In genomic region chr6:45946887-45947286, GRCh38 we compare ENCODE assay signal across 23 cellular contexts.
DNase-seq lines count a peak whose midpoint lies in the region; ATAC-seq and TF ChIP-seq lines count a peak whose summit lies in the region.
"Had no signal": no experiment of that assay in that cellular context is flagged by ENCODE, and none has a peak within 500 bp of the region (broad histone marks: within the 10 kb centered on the region; RNA-seq: fewer than 3 reads in every experiment).

No MANE protein-coding gene starts in this region.

- H3K79me2 ChIP-seq in GM23338 (replicated peaks; ENCODE audit: insufficient read depth): no peaks in the 10 kb centered on the region

- H3K27me3 Mint-ChIP-seq in GM23338 (ENCODE audit: insufficient read depth, low read depth, poor library complexity): peaks cover 2% of the 10 kb centered on the region
- H3K27me3 Mint-ChIP-seq in nephron (ENCODE audit: low read depth): peaks cover 7% of the 10 kb centered on the region
- peaks cover 3% of the 10 kb centered on the region for H3K27me3 Mint-ChIP-seq in T-helper 2 cell treated with Interferon-gamma antibody and Interleukin-4, amounts not matched to agents 5 μg/mL and 100 μg/mL, for 36 hours (ENCODE audit: low read depth)
- H3K27me3 Mint-ChIP-seq in activated T-cell treated with anti-CD3 and anti-CD28 coated beads, Interleukin-2, amount 50 U/mL, for 4 hours (ENCODE audit: low read depth): no peaks in the 10 kb centered on the region
- H3K27me3 Mint-ChIP-seq: CD4-positive, CD25-positive, alpha-beta regulatory T cell had no signal

- peaks cover 18% of the 10 kb centered on the region for H3K4me1 Mint-ChIP-seq in GM23338
- peaks cover 26% of the 10 kb centered on the region for H3K4me1 Mint-ChIP-seq in nephron
- H3K4me1 Mint-ChIP-seq in T-helper 2 cell treated with Interferon-gamma antibody and Interleukin-4, amounts not matched to agents 5 μg/mL and 100 μg/mL, for 36 hours (ENCODE audit: low read depth): no peaks in the 10 kb centered on the region
- H3K4me1 Mint-ChIP-seq in activated T-cell treated with anti-CD3 and anti-CD28 coated beads, Interleukin-2, amount 50 U/mL, for 4 hours (ENCODE audit: low read depth): no peaks in the 10 kb centered on the region
- H3K4me1 Mint-ChIP-seq: CD4-positive, CD25-positive, alpha-beta regulatory T cell; immature natural killer cell; stimulated activated effector memory CD8-positive, alpha-beta T cell treated with anti-CD3 and anti-CD28 coated beads, Interleukin-12 subunit alpha, Interleukin-12 subunit beta, amount 100 ng/mL, for 72 hours had no signal

- H3K9me2 ChIP-seq in GM23338 (ENCODE audit: insufficient read depth): peaks cover 6% of the 10 kb centered on the region; the same call in 1 of the 2 replicates

- in situ Hi-C loops in astrocyte of the spinal cord (cut with HindIII; ENCODE audit: low sequenced_read_pairs): no loop called here

- H3K27ac Mint-ChIP-seq in GM23338 (no peak overlapping the region), nephron (peak overlapping the region; percentile 69 to 78 (median 78))
- H3K27ac Mint-ChIP-seq in T-helper 2 cell treated with Interferon-gamma antibody and Interleukin-4, amounts not matched to agents 5 μg/mL and 100 μg/mL, for 36 hours: no peak overlapping the region
- H3K27ac Mint-ChIP-seq: activated CD8-positive, alpha-beta T cell treated with anti-CD3 and anti-CD28 coated beads, Interleukin-2, amount 10 ng/mL, durations not matched to agents 7 days and 5 days; CD4-positive, CD25-positive, alpha-beta regulatory T cell; immature natural killer cell; stimulated activated effector memory CD8-positive, alpha-beta T cell treated with anti-CD3 and anti-CD28 coated beads, Interleukin-12 subunit alpha, Interleukin-12 subunit beta, amount 100 ng/mL, for 72 hours had no signal

- H3K4me3 ChIP-seq in AG10803 (ENCODE audit: low read length): no peak overlapping the region
- no peak overlapping the region for H3K4me3 ChIP-seq in GM23338
- H3K4me3 ChIP-seq in astrocyte of the spinal cord (ENCODE audit: low read depth, low read length): no peak overlapping the region
- H3K4me3 ChIP-seq: esophagus squamous epithelium, GM12878, testis had no signal

- H3K36me3 Mint-ChIP-seq in GM23338 (ENCODE audit: low read depth) (no peaks in the 10 kb centered on the region), nephron (ENCODE audit: low read depth) (peaks cover 18% of the 10 kb centered on the region)
- no peaks in the 10 kb centered on the region for H3K36me3 Mint-ChIP-seq in T-helper 2 cell treated with Interferon-gamma antibody and Interleukin-4, amounts not matched to agents 5 μg/mL and 100 μg/mL, for 36 hours (ENCODE audit: low read depth)
- H3K36me3 Mint-ChIP-seq in activated T-cell treated with anti-CD3 and anti-CD28 coated beads, Interleukin-2, amount 50 U/mL, for 4 hours (ENCODE audit: insufficient read depth): peaks cover 17% of the 10 kb centered on the region

- H4K20me1 ChIP-seq in GM23338 (replicated peaks; ENCODE audit: insufficient read depth): no peaks in the 10 kb centered on the region

- H3K36me3 ChIP-seq in GM23338 (ENCODE audit: insufficient read depth): no peaks in the 10 kb centered on the region
- H3K36me3 ChIP-seq: esophagus squamous epithelium had no signal

- H2AFZ ChIP-seq in GM23338: 0 out of 2 replicates have a peak overlapping the region, but pooled peaks have one; percentile 3

- no peak for ATAC-seq in GM23338
- ATAC-seq in activated T-cell treated with anti-CD3 and anti-CD28 coated beads, Interleukin-2, amount 50 U/mL, for 4 hours: no peak
- no peak for ATAC-seq in HG02759 (IDR thresholded peaks at IDR 0.05; ENCODE audit: unreplicated experiment)
- ATAC-seq: activated CD8-positive, alpha-beta T cell treated with anti-CD3 and anti-CD28 coated beads, Interleukin-2, amount 10 ng/mL, durations not matched to agents 7 days and 5 days; stimulated activated effector memory CD8-positive, alpha-beta T cell treated with anti-CD3 and anti-CD28 coated beads, Interleukin-12 subunit alpha, Interleukin-12 subunit beta, amount 100 ng/mL, for 72 hours had no signal

- no peak overlapping the region for H3K4me2 ChIP-seq in GM23338

- H3K27ac ChIP-seq in GM23338 (ENCODE audit: low read depth): no peak overlapping the region
- H3K27ac ChIP-seq: esophagus squamous epithelium, testis had no signal

- DNase-seq in AG10803 (ENCODE audit: low read depth) (peak; percentile 30), GM23338 (ENCODE audit: low spot score) (no peak), astrocyte of the spinal cord (ENCODE audit: low read depth, low spot score) (peak; percentile 39), GM19240 (ENCODE audit: insufficient read length, low spot score) (no peak)
- no peak for DNase-seq in T-helper 2 cell treated with Interferon-gamma antibody and Interleukin-4, amounts not matched to agents 5 μg/mL and 100 μg/mL, for 36 hours (ENCODE audit: low spot score)
- no peak for DNase-seq in activated T-cell treated with anti-CD3 and anti-CD28 coated beads, Interleukin-2, amount 50 U/mL, for 4 hours
- DNase-seq: activated CD4-positive, CD25-positive, alpha-beta regulatory T cell; activated CD8-positive, alpha-beta T cell treated with anti-CD3 and anti-CD28 coated beads, Interleukin-2, amount 10 ng/mL, durations not matched to agents 7 days and 5 days; activated naive CD4-positive, alpha-beta T cell treated with Interleukin-2 at 50 U/mL for 16 hours; activated T-cell treated with anti-CD3 and anti-CD28 coated beads, Interleukin-2, amount 50 U/mL, for 1 hour; amygdala; CD4-positive, CD25-positive, alpha-beta regulatory T cell; esophagus squamous epithelium; immature natural killer cell; NCI-H1105 treated with DMSO at 0.1 percent for 48 hours; NCI-H2107; NCI-H510A; T1000 had no signal

- H3K4me3 Mint-ChIP-seq in GM23338: no peak overlapping the region
- no peak overlapping the region for H3K4me3 Mint-ChIP-seq in nephron
- no peak overlapping the region for H3K4me3 Mint-ChIP-seq in T-helper 2 cell treated with Interferon-gamma antibody and Interleukin-4, amounts not matched to agents 5 μg/mL and 100 μg/mL, for 36 hours
- no peak overlapping the region for H3K4me3 Mint-ChIP-seq in activated T-cell treated with anti-CD3 and anti-CD28 coated beads, Interleukin-2, amount 50 U/mL, for 4 hours
- H3K4me3 Mint-ChIP-seq: activated CD8-positive, alpha-beta T cell treated with anti-CD3 and anti-CD28 coated beads, Interleukin-2, amount 10 ng/mL, durations not matched to agents 7 days and 5 days; CD4-positive, CD25-positive, alpha-beta regulatory T cell; immature natural killer cell; stimulated activated effector memory CD8-positive, alpha-beta T cell treated with anti-CD3 and anti-CD28 coated beads, Interleukin-12 subunit alpha, Interleukin-12 subunit beta, amount 100 ng/mL, for 72 hours had no signal

- no peak for TF ChIP-seq CTCF in AG10803 (conservative IDR thresholded peaks at IDR 0.05; ENCODE audit: low read length)
- TF ChIP-seq CTCF in GM23338 (conservative IDR thresholded peaks at IDR 0.05; ENCODE audit: low read depth in 2 of 2): no peak
- no peak for TF ChIP-seq CTCF in astrocyte of the spinal cord (IDR thresholded peaks at IDR 0.05; ENCODE audit: low read depth, low read length)
- no peak for TF ChIP-seq CTCF in nephron (IDR thresholded peaks at IDR 0.05; ENCODE audit: unreplicated experiment in 3 of 3)

- H3F3A ChIP-seq in GM23338 (replicated peaks; ENCODE audit: low read depth): no peaks in the 10 kb centered on the region

- H3K9me3 Mint-ChIP-seq in GM23338 (no peaks in the 10 kb centered on the region), nephron (no peaks in the 10 kb centered on the region)
- H3K9me3 Mint-ChIP-seq in T-helper 2 cell treated with Interferon-gamma antibody and Interleukin-4, amounts not matched to agents 5 μg/mL and 100 μg/mL, for 36 hours: no peaks in the 10 kb centered on the region
- H3K9me3 Mint-ChIP-seq in activated T-cell treated with anti-CD3 and anti-CD28 coated beads, Interleukin-2, amount 50 U/mL, for 4 hours: no peaks in the 10 kb centered on the region
- H3K9me3 Mint-ChIP-seq: immature natural killer cell; stimulated activated effector memory CD8-positive, alpha-beta T cell treated with anti-CD3 and anti-CD28 coated beads, Interleukin-12 subunit alpha, Interleukin-12 subunit beta, amount 100 ng/mL, for 72 hours had no signal

- no peaks in the 10 kb centered on the region for H3K4me1 ChIP-seq in GM23338 (ENCODE audit: insufficient read depth)
- H3K4me1 ChIP-seq: esophagus squamous epithelium had no signal

- no peaks in the 10 kb centered on the region for H3K27me3 ChIP-seq in GM23338 (ENCODE audit: insufficient read depth)
- H3K27me3 ChIP-seq: testis had no signal

TF ChIP-seq in GM23338, 12 proteins besides CTCF, POLR2A, EP300 and RAD21 (continues in another document):
- TF ChIP-seq NANOG (IDR thresholded peaks at IDR 0.05; ENCODE audit: borderline replicate concordance) (no peak), ZNF331 (CRISPR knock-in tag; IDR thresholded peaks at IDR 0.05; ENCODE audit: low read depth) (no peak), EZH2phosphoT487 (IDR thresholded peaks at IDR 0.05; ENCODE audit: unreplicated experiment) (no peak)

Comparison
In these comparisons a context has a peak if more than half of its experiments do, and no peak if none do; other contexts are left out.
1. DNase-seq: peak in AG10803 (single experiment) and astrocyte of the spinal cord (single experiment); none in GM23338 (single experiment), T-helper 2 cell treated with Interferon-gamma antibody and Interleukin-4, amounts not matched to agents 5 μg/mL and 100 μg/mL, for 36 hours (single experiment), activated T-cell treated with anti-CD3 and anti-CD28 coated beads, Interleukin-2, amount 50 U/mL, for 4 hours (single experiment) and GM19240 (single experiment).
2. H3K27ac Mint-ChIP-seq: peak in nephron (3 of 3); none in GM23338 (single experiment) and T-helper 2 cell treated with Interferon-gamma antibody and Interleukin-4, amounts not matched to agents 5 μg/mL and 100 μg/mL, for 36 hours (single experiment).